In the genomic region with DNA sequence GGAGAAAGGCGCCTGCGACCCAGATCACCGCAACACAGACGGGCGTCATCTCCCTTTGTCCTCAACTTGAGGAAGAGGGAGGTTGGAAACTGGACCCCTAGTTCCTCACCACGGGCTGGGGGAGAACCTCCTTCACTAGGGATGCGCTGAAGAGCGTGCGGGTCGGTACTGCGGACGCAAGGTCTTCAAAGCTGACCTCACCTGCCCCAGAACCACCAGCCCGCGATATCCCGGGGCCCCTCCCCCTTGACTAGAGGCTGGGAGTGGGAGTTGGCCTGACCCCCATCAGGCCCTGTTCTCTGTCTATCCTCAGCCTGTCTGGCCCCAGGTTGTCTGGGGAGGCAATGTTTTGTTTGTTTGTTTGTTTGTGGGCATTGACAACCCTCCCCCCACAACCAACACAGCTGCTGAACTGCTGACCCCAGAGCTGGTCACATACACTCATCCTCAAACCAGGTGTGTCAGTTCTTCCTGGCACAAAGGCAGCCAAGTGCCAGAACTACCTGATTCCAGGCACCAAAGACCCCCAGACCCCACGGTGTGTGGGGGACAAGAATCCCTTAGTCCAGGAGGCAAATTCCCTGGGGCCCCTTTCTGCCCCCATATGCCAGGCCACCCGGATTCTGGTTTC, we compare ENCODE assay signal across 8 cellular contexts. TPM values are rescaled to one million over a fixed set of nuclear protein-coding genes. Genes with fewer than 3 reads are reported as not detected.
A peak's percentile ranks its signal among the peaks of the same experiment; 100 is the strongest.
DNase-seq lines count a peak whose midpoint lies in the region; ATAC-seq, FAIRE-seq and TF ChIP-seq lines count a peak whose summit lies in the region.

No MANE protein-coding gene starts in this region.

- DNase-seq in HAP-1 (ENCODE audit: low spot score in 2 of 2) = no peak
- DNase-seq in bronchial epithelial cell (ENCODE audit: low read depth) = no peak
- no peak for DNase-seq in mesothelial cell of epicardium (ENCODE audit: low spot score in 2 of 2, unreplicated experiment in 2 of 2)
- no peak for DNase-seq in stimulated activated CD4-positive, alpha-beta T cell treated with anti-CD3 and anti-CD28 coated beads, Interleukin-1b, Interleukin-23, amount 100 ng/mL, for 48 hours

- H3K9me3 Mint-ChIP-seq in mesothelial cell of epicardium = no peaks in the 10 kb centered on the region

- H3K27me3 Mint-ChIP-seq in mesothelial cell of epicardium (ENCODE audit: low read depth) = peaks cover 48% of the 10 kb centered on the region

- H3K4me1 Mint-ChIP-seq in mesothelial cell of epicardium = peaks cover 42% of the 10 kb centered on the region

- peaks cover 7% of the 10 kb centered on the region for H3K79me2 ChIP-seq in ACC112 (ENCODE audit: control insufficient read depth, insufficient read depth, low read length, unreplicated experiment)

- H2AFZ ChIP-seq in ACC112 (ENCODE audit: low read length, unreplicated experiment) = peak overlapping the region; percentile 13

- in situ Hi-C loops in HAP-1 (cut with MboI; ENCODE audit: low sequenced_read_pairs) = loop anchor here (5.0 kb wide), 2 partner anchors 173 to 568 kb away; no protein-coding TSS in a partner anchor

- H3K27me3 ChIP-seq in ACC112 (ENCODE audit: insufficient read depth, low read length) (peaks cover 21% of the 10 kb centered on the region), HAP-1 (ENCODE audit: low read depth) (peaks cover 2% of the 10 kb centered on the region), bronchial epithelial cell (ENCODE audit: control insufficient read depth, insufficient read depth, low read length) (peaks cover 9% of the 10 kb centered on the region)

- TF ChIP-seq CTCF in bronchial epithelial cell (IDR thresholded peaks at IDR 0.05; ENCODE audit: insufficient read depth, low read length, severe bottlenecking) (no peak), mesothelial cell of epicardium (IDR thresholded peaks at IDR 0.05; ENCODE audit: unreplicated experiment) (no peak)

- H3K4me3 Mint-ChIP-seq in mesothelial cell of epicardium = peak overlapping the region; percentile 55

- H3K36me3 ChIP-seq in ACC112 (ENCODE audit: insufficient read depth, low read length) (no peaks in the 10 kb centered on the region), HAP-1 (replicated peaks) (peaks cover 16% of the 10 kb centered on the region), bronchial epithelial cell (ENCODE audit: control insufficient read depth, insufficient read depth, low read length) (peaks cover 5% of the 10 kb centered on the region)

- H3K27ac ChIP-seq in ACC112 (ENCODE audit: low read depth, low read length) = no peak overlapping the region

- H3K36me3 Mint-ChIP-seq in mesothelial cell of epicardium = peaks cover 12% of the 10 kb centered on the region

- no peaks in the 10 kb centered on the region for H3K9me3 ChIP-seq in HAP-1

- no peak overlapping the region for H3K27ac Mint-ChIP-seq in mesothelial cell of epicardium

- ATAC-seq in HG03039 (IDR thresholded peaks at IDR 0.05; ENCODE audit: unreplicated experiment) (no peak), GM21786 (IDR thresholded peaks at IDR 0.05; ENCODE audit: unreplicated experiment) (no peak), HG03108 (IDR thresholded peaks at IDR 0.05; ENCODE audit: unreplicated experiment) (no peak)

- peaks cover 25% of the 10 kb centered on the region for H3K4me1 ChIP-seq in ACC112 (ENCODE audit: control insufficient read depth, insufficient read depth, low read length, unreplicated experiment)
- peaks cover 21% of the 10 kb centered on the region for H3K4me1 ChIP-seq in HAP-1

- FAIRE-seq in bronchial epithelial cell (lab: Jason Lieb, UNC) = no peak

- H3K4me3 ChIP-seq in ACC112 (ENCODE audit: low read depth, low read length) = peak overlapping the region; percentile 28
- H3K4me3 ChIP-seq in HAP-1 = peak overlapping the region; percentile 7
- peak overlapping the region; percentile 34 for H3K4me3 ChIP-seq in bronchial epithelial cell (ENCODE audit: low read depth, low read length)

RNA-seq across cellular contexts. Expression of a gene that starts 2.9 kb away (rescaled TPM):
- 128 and 158 TPM in 2 replicates for total RNA-seq in bronchial epithelial cell
- 42.4 to 45.6 TPM (median 45.2 TPM) in 3 replicates for total RNA-seq in mesothelial cell of epicardium

RNA-seq across cellular contexts. Expression of a gene that starts 4.4 kb away (rescaled TPM):
- total RNA-seq in bronchial epithelial cell (0.26 and 0.38 TPM in 2 replicates), mesothelial cell of epicardium (not detected in 3 replicates)

RNA-seq across cellular contexts. Expression of a gene that starts 37.9 kb away (rescaled TPM):
- total RNA-seq in bronchial epithelial cell (96.4 and 176 TPM in 2 replicates), mesothelial cell of epicardium (162 to 168 TPM (median 165 TPM) in 3 replicates)
